Comparison of ENCODE assay signal across 1 cellular context in the genomic region with DNA sequence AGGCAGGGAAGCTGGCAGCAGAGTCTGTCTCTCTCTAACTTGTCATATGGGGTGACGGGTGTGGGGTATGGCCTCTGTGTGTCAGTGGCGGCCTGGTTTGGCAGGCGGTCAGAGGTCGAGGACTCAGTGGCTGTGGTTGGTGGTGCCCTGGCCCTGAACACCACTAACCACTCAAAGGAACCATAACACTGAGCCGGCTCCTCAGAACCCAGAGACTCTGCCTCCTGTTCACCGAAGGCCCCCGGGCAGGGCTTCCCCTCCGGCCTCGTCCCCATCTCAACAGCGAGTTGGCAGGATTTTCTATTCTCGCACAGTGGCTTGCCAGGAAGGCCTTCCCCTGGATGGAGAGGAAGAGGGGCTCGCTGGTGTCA.
TF ChIP-seq lines count a peak whose summit lies in the region.

No MANE protein-coding gene starts in this region.

TF ChIP-seq in GM12878, 131 proteins besides CTCF, POLR2A, EP300 and RAD21 (continued from another document):
- no peak for TF ChIP-seq SKIL (IDR thresholded peaks at IDR 0.05; ENCODE audit: low read depth, poor library complexity, severe bottlenecking)
- no peak for TF ChIP-seq MEF2B (IDR thresholded peaks at IDR 0.05; ENCODE audit: partially characterized antibody, poor library complexity, severe bottlenecking)
- no peak for TF ChIP-seq SPI1 (IDR thresholded peaks at IDR 0.05; ENCODE audit: borderline replicate concordance, insufficient read depth, low read depth, low read length)
